In the genomic region with DNA sequence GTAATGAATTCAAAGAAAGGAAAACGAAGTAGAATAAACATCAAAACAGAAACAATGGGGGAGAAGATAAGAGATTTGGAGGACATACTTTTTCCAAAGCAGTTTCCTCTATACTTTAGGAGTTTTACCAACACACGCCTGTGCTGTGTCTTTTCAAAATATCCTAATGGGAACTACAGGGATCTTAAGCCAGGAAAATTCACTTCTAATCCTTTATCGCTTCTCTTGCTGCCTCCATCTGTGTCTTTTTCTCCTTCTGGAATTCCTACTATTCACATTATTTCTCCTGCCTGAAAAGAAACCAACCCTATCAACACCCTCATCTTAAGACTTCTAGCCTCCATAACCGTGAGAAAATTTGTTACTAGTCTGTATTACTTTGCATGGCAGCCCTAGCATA, we compare ENCODE assay signal across 11 cellular contexts. TPM values are rescaled to one million over a fixed set of nuclear protein-coding genes. Genes with fewer than 3 reads are reported as not detected.
DNase-seq lines count a peak whose midpoint lies in the region; ATAC-seq, FAIRE-seq and TF ChIP-seq lines count a peak whose summit lies in the region.
"Had no signal": no experiment of that assay in that cellular context is flagged by ENCODE, and none has a peak within 500 bp of the region (broad histone marks: within the 10 kb centered on the region; RNA-seq: fewer than 3 reads in every experiment).

No MANE protein-coding gene starts in this region.

- H3K27ac ChIP-seq in Karpas-422 (ENCODE audit: low read length), result peak overlapping the region; percentile 37
- H3K27ac ChIP-seq in GM12878 (ENCODE audit: control insufficient read depth, insufficient read depth), result no peak overlapping the region

- RAD21 ChIA-PET in GM12878 (lab: Charles Lee; ENCODE audit: unreplicated experiment), result no interaction called here

- peak overlapping the region; percentile 92 for H3K4me2 ChIP-seq in Karpas-422 (ENCODE audit: low read depth, low read length, poor library complexity, severe bottlenecking)
- peak overlapping the region; percentile 76 for H3K4me2 ChIP-seq in GM12878 (ENCODE audit: control insufficient read depth, insufficient read depth)

- H3K9ac ChIP-seq in Karpas-422 (ENCODE audit: low read length), result peak overlapping the region; percentile 22; the same call in 1 of the 2 replicates
- H3K9ac ChIP-seq in GM12878 (ENCODE audit: control insufficient read depth, insufficient read depth, low read length), result peak overlapping the region; percentile 10; the same call in 1 of the 2 replicates

- H3K36me3 ChIP-seq in Karpas-422 (ENCODE audit: insufficient read depth, low read length) (peaks cover 32% of the 10 kb centered on the region), GM12878 (ENCODE audit: control insufficient read depth in 2 of 2, insufficient read depth in 2 of 2, low read length in 1 of 2) (peaks cover 0 to 13% of the 10 kb centered on the region in 2 experiments; a peak in 3 of 4 replicates)

- ATAC-seq in GM12878, result no peak

- SMC1A ChIA-PET in GM12878 (lab: Charles Lee; ENCODE audit: uncharacterized antibody, unreplicated experiment), result interaction anchor here (1.8 kb wide), 1 partner anchor 51 kb away, joined by 10 read pairs; no protein-coding TSS in a partner anchor

- H3K27me3 ChIP-seq in Karpas-422 (ENCODE audit: low read length), result no peaks in the 10 kb centered on the region
- no peaks in the 10 kb centered on the region for H3K27me3 ChIP-seq in GM12878 (replicated peaks in 1 of 2; ENCODE audit: control insufficient read depth in 2 of 2, insufficient read depth in 2 of 2, low read length in 1 of 2)

- TF ChIP-seq RAD21 in GM12878 (IDR thresholded peaks at IDR 0.05; ENCODE audit: insufficient read depth, low read depth, low read length), result no peak

- H3K79me2 ChIP-seq in Karpas-422 (ENCODE audit: low read length) (peaks cover 100% of the 10 kb centered on the region), GM12878 (ENCODE audit: control insufficient read depth, insufficient read depth, low read length) (peaks cover 100% of the 10 kb centered on the region)

- H3K36me3 Mint-ChIP-seq in Calu3 (ENCODE audit: insufficient read depth, unreplicated experiment) (peaks cover 94% of the 10 kb centered on the region), neural crest cell (ENCODE audit: low read depth) (no peaks in the 10 kb centered on the region)

- 22% methylated on average over 4 of the region's 4 CpGs for WGBS in GM12878 (ENCODE audit: insufficient coverage, insufficient replicate concordance, low lambda C conversion rate, missing lambda C conversion rate)

- no peaks in the 10 kb centered on the region for H3K9me3 Mint-ChIP-seq in Calu3 (ENCODE audit: low read depth, unreplicated experiment)
- H3K9me3 Mint-ChIP-seq in neural crest cell, result no peaks in the 10 kb centered on the region

- CTCF ChIA-PET in Calu3 (lab: Charles Lee), result no interaction called here
- CTCF ChIA-PET in GM12878 (lab: Yijun Ruan, JAX), result no interaction called here

- H4K20me1 ChIP-seq in Karpas-422 (ENCODE audit: insufficient read depth, low read depth, low read length) (peaks cover 70% of the 10 kb centered on the region), GM12878 (ENCODE audit: control insufficient read depth, insufficient read depth) (peaks cover 13% of the 10 kb centered on the region)

- H2AFZ ChIP-seq in Karpas-422 (ENCODE audit: low read length) (no peak overlapping the region), GM12878 (ENCODE audit: control insufficient read depth, low read depth, low read length) (no peak overlapping the region)

- TF ChIP-seq EP300 in GM12878 (IDR thresholded peaks at IDR 0.05; ENCODE audit: borderline replicate concordance in 1 of 2, control insufficient read depth in 1 of 2, low read depth in 2 of 2, low read length in 2 of 2), result no peak

- in situ Hi-C loops in GM12878 (cut with MboI), result loop anchor here (10.0 to 25.0 kb wide), 4 partner anchors 265 to 1563 kb away; a partner anchor contains a TSS

- intact Hi-C loops in Calu3 (cut with micrococcal nuclease; ENCODE audit: unreplicated experiment) (no loop called here), GM12878 (cut with micrococcal nuclease; ENCODE audit: unreplicated experiment) (no loop called here)

- peak overlapping the region; percentile 76 for H3K4me3 Mint-ChIP-seq in Calu3 (ENCODE audit: low read depth, unreplicated experiment)
- H3K4me3 Mint-ChIP-seq in neural crest cell, result peak overlapping the region; percentile 56

- TF ChIP-seq CTCF in Calu3 (IDR thresholded peaks at IDR 0.05; ENCODE audit: unreplicated experiment), result no peak
- no peak for TF ChIP-seq CTCF in GM12878 (IDR thresholded peaks at IDR 0.05 in 2 of 3, conservative IDR thresholded peaks at IDR 0.05 in 1 of 3; ENCODE audit: control insufficient read depth in 2 of 3, extremely low read depth in 1 of 3, insufficient read depth in 1 of 3, low read depth in 3 of 3, low read length in 3 of 3)
- no peak for TF ChIP-seq CTCF in neural crest cell (conservative IDR thresholded peaks at IDR 0.05)

- no peaks in the 10 kb centered on the region for H3K27me3 Mint-ChIP-seq in Calu3 (ENCODE audit: unreplicated experiment)
- H3K27me3 Mint-ChIP-seq in neural crest cell (ENCODE audit: low read depth), result no peaks in the 10 kb centered on the region

- peak overlapping the region; percentile 5; the same call in 1 of the 2 replicates for H3K4me3 ChIP-seq in Karpas-422 (ENCODE audit: low read length)
- peak overlapping the region; percentile 98 for H3K4me3 ChIP-seq in GM12878

- no peaks in the 10 kb centered on the region for H3K9me3 ChIP-seq in Karpas-422 (ENCODE audit: low read length)
- no peaks in the 10 kb centered on the region for H3K9me3 ChIP-seq in GM12878 (replicated peaks; ENCODE audit: control insufficient read depth, insufficient read depth, low read length)

- H3K4me1 ChIP-seq in Karpas-422 (ENCODE audit: low read length) (peaks cover 89% of the 10 kb centered on the region), GM12878 (ENCODE audit: control insufficient read depth, insufficient read depth, low read length) (peaks cover 29% of the 10 kb centered on the region)

- no peak for TF ChIP-seq POLR2A in GM12878 (IDR thresholded peaks at IDR 0.05; ENCODE audit: low read depth, low read length)

- H3K9me2 ChIP-seq in Karpas-422 (replicated peaks; ENCODE audit: insufficient read depth, low read length), result no peaks in the 10 kb centered on the region

- POLR2A ChIA-PET in GM12878 (lab: Charles Lee), result no interaction called here

- BruUV-seq in Calu3 (replicated peaks; lab: Mats Ljungman, UMichigan), result no TSS peak
- no TSS peak for BruUV-seq in GM12878 (replicated peaks; lab: Mats Ljungman, UMichigan)

- H3K4me1 Mint-ChIP-seq in Calu3 (ENCODE audit: low read depth, unreplicated experiment) (peaks cover 60% of the 10 kb centered on the region), neural crest cell (peaks cover 67% of the 10 kb centered on the region)

- H3K27ac Mint-ChIP-seq in Calu3 (ENCODE audit: unreplicated experiment) (peak overlapping the region; percentile 44), neural crest cell (ENCODE audit: unreplicated experiment) (no peak overlapping the region)

- DNase-seq in Calu3 (no peak), Karpas-422 (no peak), GM12878 (ENCODE audit: low read depth, low spot score) (no peak), neural crest cell (ENCODE audit: low read depth, low spot score) (no peak), nucleus accumbens (lab: John Stamatoyannopoulos, UW) (no peak), DMS114 treated with DMSO at 0.1 percent for 48 hours (lab: John Stamatoyannopoulos, UW; ENCODE audit: unreplicated experiment) (no peak)
- no peak for DNase-seq in stimulated activated naive CD4-positive, alpha-beta T cell treated with Interleukin-2 at 50 U/mL for 16 hours (lab: John Stamatoyannopoulos, UW)
- DNase-seq: activated effector memory CD4-positive, alpha-beta T cell treated with Interleukin-2 at 50 U/mL for 16 hours; EL; NCI-H774 had no signal

- FAIRE-seq in GM12878 (lab: Jason Lieb, UNC), result no peak

RNA-seq across cellular contexts. Expression of a gene that starts 6.8 kb away (rescaled TPM):
- total RNA-seq in Calu3 (2022) (256 and 275 TPM in 2 replicates), GM12878 (2014; rRNA removed) (291 and 315 TPM in 2 replicates), GM12878 (2014; rRNA removed; fragmentation: Illumina TruSeq; extraction: Trizol) (283 and 310 TPM in 2 replicates), GM12878 (2021) (372 and 373 TPM in 2 replicates), neural crest cell (284 and 292 TPM in 2 replicates)
- total RNA-seq in Karpas-422 (2014; rRNA removed; shearing (Covaris generic); ENCODE audit: low replicate concordance), result 160 and 269 TPM in 2 replicates
- total RNA-seq in GM12878 (2013; cell fraction: nucleolus; rRNA removed), result 65.5 and 72.8 TPM in 2 replicates
- polyA plus RNA-seq in GM12878 (2011; ENCODE audit: low read depth), result 97.4 TPM
- polyA plus RNA-seq in GM12878 (2011; rRNA removed) (262 and 295 TPM in 2 replicates), GM12878 (2014; fragmentation: Illumina TruSeq; extraction: Trizol) (228 and 321 TPM in 2 replicates), GM12878 (2014; fragmentation: Nextera tagmentation; extraction: Ambion mirVana) (100 to 1,000 TPM; 156 to 158 TPM), GM12878 (2014; rRNA removed) (306 and 313 TPM in 2 replicates), GM12878 (2016; fragmentation: Nextera tagmentation; extraction: Ambion mirVana) (100 to 1,000 TPM; 274 to 282 TPM)
- polyA plus RNA-seq in GM12878 (2011; cell fraction: cytosol; rRNA removed), result 225 and 283 TPM in 2 replicates
- 188 and 261 TPM in 2 replicates for polyA plus RNA-seq in GM12878 (2011; cell fraction: nucleus; rRNA removed)
- 141 and 169 TPM in 2 replicates for polyA plus RNA-seq in GM12878 (2012)
- polyA minus RNA-seq in GM12878 (2011; rRNA and poly(A)+ RNA removed), result 288 and 291 TPM in 2 replicates
- 89.5 and 109 TPM in 2 replicates for polyA minus RNA-seq in GM12878 (2011; cell fraction: cytosol; rRNA and poly(A)+ RNA removed)
- 32.3 and 63.9 TPM in 2 replicates for polyA minus RNA-seq in GM12878 (2011; cell fraction: nucleus; rRNA and poly(A)+ RNA removed)

RNA-seq across cellular contexts. Expression of a gene that starts 30.7 kb away (rescaled TPM):
- not detected in 2 replicates for total RNA-seq in Calu3 (2022)
- total RNA-seq in Karpas-422 (2014; rRNA removed; shearing (Covaris generic); ENCODE audit: low replicate concordance), result not detected in 2 replicates
- not detected in 2 replicates for total RNA-seq in GM12878 (2013; cell fraction: nucleolus; rRNA removed)
- total RNA-seq in GM12878 (2014; rRNA removed), result not detected in 2 replicates
- total RNA-seq in GM12878 (2014; rRNA removed; fragmentation: Illumina TruSeq; extraction: Trizol), result not detected in 2 replicates
- not detected in 2 replicates for total RNA-seq in GM12878 (2021)
- not detected for polyA plus RNA-seq in GM12878 (2011; ENCODE audit: low read depth)
- polyA plus RNA-seq in GM12878 (2011; rRNA removed), result not detected in 2 replicates
- not detected in 2 replicates for polyA plus RNA-seq in GM12878 (2011; cell fraction: cytosol; rRNA removed)
- polyA plus RNA-seq in GM12878 (2011; cell fraction: nucleus; rRNA removed), result not detected in 2 replicates
- polyA plus RNA-seq in GM12878 (2012), result not detected in 2 replicates
- polyA plus RNA-seq in GM12878 (2014; fragmentation: Illumina TruSeq; extraction: Trizol), result not detected in 2 replicates
- polyA plus RNA-seq in GM12878 (2014; fragmentation: Nextera tagmentation; extraction: Ambion mirVana), result not detected
- polyA plus RNA-seq in GM12878 (2014; rRNA removed), result not detected in 2 replicates
- polyA plus RNA-seq in GM12878 (2016; fragmentation: Nextera tagmentation; extraction: Ambion mirVana), result not detected
- not detected in 2 replicates for polyA minus RNA-seq in GM12878 (2011; rRNA and poly(A)+ RNA removed)
- not detected in 2 replicates for polyA minus RNA-seq in GM12878 (2011; cell fraction: cytosol; rRNA and poly(A)+ RNA removed)
- polyA minus RNA-seq in GM12878 (2011; cell fraction: nucleus; rRNA and poly(A)+ RNA removed), result not detected in 2 replicates
- total RNA-seq in neural crest cell, result not detected in 2 replicates
- total RNA-seq: mononuclear cell had no signal

RNA-seq across cellular contexts. Expression of a gene that starts 34.7 kb away (rescaled TPM):
- total RNA-seq in Calu3 (2022) (2.5 and 3.4 TPM in 2 replicates), GM12878 (2014; rRNA removed) (1.5 and 1.8 TPM in 2 replicates), GM12878 (2014; rRNA removed; fragmentation: Illumina TruSeq; extraction: Trizol) (1.6 and 2.0 TPM in 2 replicates), GM12878 (2021) (0.74 and 1.1 TPM in 2 replicates), neural crest cell (3.8 and 4.3 TPM in 2 replicates)
- total RNA-seq in Karpas-422 (2014; rRNA removed; shearing (Covaris generic); ENCODE audit: low replicate concordance), result 11.5 and 11.8 TPM in 2 replicates
- total RNA-seq in GM12878 (2013; cell fraction: nucleolus; rRNA removed), result 1.5 and 2.5 TPM in 2 replicates
- 0.54 TPM for polyA plus RNA-seq in GM12878 (2011; ENCODE audit: low read depth)
- polyA plus RNA-seq in GM12878 (2011; rRNA removed) (0.98 and 1.0 TPM in 2 replicates), GM12878 (2014; fragmentation: Illumina TruSeq; extraction: Trizol) (2.1 and 5.3 TPM in 2 replicates), GM12878 (2014; fragmentation: Nextera tagmentation; extraction: Ambion mirVana) (1 to 10 TPM in 1 of 2 experiments, under 1 TPM in 1; 0.77 to 1.3 TPM), GM12878 (2014; rRNA removed) (0.72 and 1.4 TPM in 2 replicates), GM12878 (2016; fragmentation: Nextera tagmentation; extraction: Ambion mirVana) (1 to 10 TPM in 1 of 2 experiments, under 1 TPM in 1; 0.89 to 1.0 TPM)
- polyA plus RNA-seq in GM12878 (2011; cell fraction: cytosol; rRNA removed), result 0.84 and 1.4 TPM in 2 replicates
- polyA plus RNA-seq in GM12878 (2011; cell fraction: nucleus; rRNA removed), result 0.28 and 0.50 TPM in 2 replicates
- 0.79 and 0.92 TPM in 2 replicates for polyA plus RNA-seq in GM12878 (2012)
- 0.72 and 1.2 TPM in 2 replicates for polyA minus RNA-seq in GM12878 (2011; rRNA and poly(A)+ RNA removed)
- polyA minus RNA-seq in GM12878 (2011; cell fraction: cytosol; rRNA and poly(A)+ RNA removed), result not detected in 2 replicates
- polyA minus RNA-seq in GM12878 (2011; cell fraction: nucleus; rRNA and poly(A)+ RNA removed), result 0.24 and 0.57 TPM in 2 replicates
